Comparison of ENCODE assay signal across 13 cellular contexts in genomic region chr1:236543065-236543669, GRCh38. TPM values are rescaled to one million over a fixed set of nuclear protein-coding genes. Genes with fewer than 3 reads are reported as not detected.
DNase-seq lines count a peak whose midpoint lies in the region; ATAC-seq and TF ChIP-seq lines count a peak whose summit lies in the region.
"Had no signal": no experiment of that assay in that cellular context is flagged by ENCODE, and none has a peak within 500 bp of the region (broad histone marks: within the 10 kb centered on the region; RNA-seq: fewer than 3 reads in every experiment).

No MANE protein-coding gene starts in this region.

- H3K4me3 Mint-ChIP-seq in T-helper 2 cell treated with Interferon-gamma antibody and Interleukin-4, amounts not matched to agents 5 μg/mL and 100 μg/mL, for 36 hours: no peak overlapping the region
- H3K4me3 Mint-ChIP-seq: activated CD4-positive, alpha-beta T cell treated with anti-CD3 and anti-CD28 coated beads, Interleukin-2, amount 10 ng/mL, durations not matched to agents 7 days and 5 days; T-cell had no signal

- DNase-seq in Right ventricle myocardium inferior (ENCODE audit: missing footprints) (no peak), left ventricle myocardium inferior (no peak), Panc1 (ENCODE audit: low read depth, low spot score) (no peak), foreskin keratinocyte (no peak), tibial artery (no peak), GM19238 (ENCODE audit: insufficient read length, low spot score) (no peak)
- DNase-seq in T-helper 2 cell treated with Interferon-gamma antibody and Interleukin-4, amounts not matched to agents 5 μg/mL and 100 μg/mL, for 36 hours (ENCODE audit: low spot score): no peak
- DNase-seq: activated CD4-positive, alpha-beta T cell treated with anti-CD3 and anti-CD28 coated beads, Interleukin-2, amount 10 ng/mL, durations not matched to agents 7 days and 5 days; activated naive CD4-positive, alpha-beta T cell treated with Interleukin-2 at 50 U/mL for 16 hours; stimulated activated CD4-positive, alpha-beta T cell treated with anti-CD3 and anti-CD28 coated beads, Interleukin-1b, Interleukin-23, amount 100 ng/mL, for 48 hours; T-cell had no signal

- no peaks in the 10 kb centered on the region for H3K9me3 Mint-ChIP-seq in T-helper 2 cell treated with Interferon-gamma antibody and Interleukin-4, amounts not matched to agents 5 μg/mL and 100 μg/mL, for 36 hours
- H3K9me3 Mint-ChIP-seq: activated CD4-positive, alpha-beta T cell treated with anti-CD3 and anti-CD28 coated beads, Interleukin-2, amount 10 ng/mL, durations not matched to agents 7 days and 5 days; T-cell had no signal

- TF ChIP-seq CTCF in left ventricle myocardium inferior (IDR thresholded peaks at IDR 0.05; ENCODE audit: borderline replicate concordance) (no peak), Panc1 (IDR thresholded peaks at IDR 0.05) (no peak), foreskin keratinocyte (conservative IDR thresholded peaks at IDR 0.05) (peak; percentile 7), tibial artery (IDR thresholded peaks at IDR 0.05) (peak; percentile 3 to 23)

- H3K4me1 Mint-ChIP-seq in T-helper 2 cell treated with Interferon-gamma antibody and Interleukin-4, amounts not matched to agents 5 μg/mL and 100 μg/mL, for 36 hours (ENCODE audit: low read depth): peaks cover 11% of the 10 kb centered on the region

- H3K36me3 ChIP-seq in left ventricle myocardium inferior (peaks cover 95% of the 10 kb centered on the region), Panc1 (ENCODE audit: control insufficient read depth, insufficient read depth, low read length) (peaks cover 79% of the 10 kb centered on the region), tibial artery (peaks cover 44 to 98% (median 92%) of the 10 kb centered on the region in 3 donors)

- no peak overlapping the region for H3K27ac ChIP-seq in left ventricle myocardium inferior (replicated peaks)
- peak overlapping the region; percentile 2 for H3K27ac ChIP-seq in Panc1 (ENCODE audit: low read length)
- H3K27ac ChIP-seq in foreskin keratinocyte: no peak overlapping the region
- H3K27ac ChIP-seq in tibial artery: no peak overlapping the region

- peaks cover 7% of the 10 kb centered on the region for H3K4me1 ChIP-seq in left ventricle myocardium inferior
- peaks cover 22% of the 10 kb centered on the region for H3K4me1 ChIP-seq in Panc1 (ENCODE audit: control insufficient read depth, insufficient read depth, low read length)
- no peaks in the 10 kb centered on the region for H3K4me1 ChIP-seq in foreskin keratinocyte
- peaks cover 0 to 9% (median 3%) of the 10 kb centered on the region in 4 donors for H3K4me1 ChIP-seq in tibial artery

- no peak overlapping the region for H3K4me3 ChIP-seq in left ventricle myocardium inferior
- H3K4me3 ChIP-seq in Panc1 (ENCODE audit: low read depth in 2 of 2, low read length in 2 of 2): no peak overlapping the region
- no peak overlapping the region for H3K4me3 ChIP-seq in tibial artery

- H3K9me3 ChIP-seq in left ventricle myocardium inferior (replicated peaks): no peaks in the 10 kb centered on the region
- H3K9me3 ChIP-seq in Panc1 (ENCODE audit: control insufficient read depth, insufficient read depth, low read depth, low read length): no peaks in the 10 kb centered on the region
- H3K9me3 ChIP-seq in tibial artery: no peaks in the 10 kb centered on the region

- CTCF ChIA-PET in Panc1 (lab: Charles Lee): no interaction called here

- no peaks in the 10 kb centered on the region for H3K27me3 ChIP-seq in left ventricle myocardium inferior (ENCODE audit: low read depth)
- H3K27me3 ChIP-seq in Panc1 (ENCODE audit: control insufficient read depth, insufficient read depth, low read length): no peaks in the 10 kb centered on the region
- no peaks in the 10 kb centered on the region for H3K27me3 ChIP-seq in foreskin keratinocyte
- H3K27me3 ChIP-seq in tibial artery: no peaks in the 10 kb centered on the region

- no peak overlapping the region for H3K27ac Mint-ChIP-seq in T-helper 2 cell treated with Interferon-gamma antibody and Interleukin-4, amounts not matched to agents 5 μg/mL and 100 μg/mL, for 36 hours
- H3K27ac Mint-ChIP-seq: activated CD4-positive, alpha-beta T cell treated with anti-CD3 and anti-CD28 coated beads, Interleukin-2, amount 10 ng/mL, durations not matched to agents 7 days and 5 days had no signal

- ATAC-seq in Right ventricle myocardium inferior (peak; percentile 26), Panc1 (peak; percentile 49), foreskin keratinocyte (peak; percentile 46), GM21515 (IDR thresholded peaks at IDR 0.05; ENCODE audit: unreplicated experiment) (no peak)
- ATAC-seq: esophagus mucosa, T-cell had no signal

- no TSS peak for BruUV-seq in Panc1 (replicated peaks; lab: Mats Ljungman, UMichigan)

- no peaks in the 10 kb centered on the region for H3K27me3 Mint-ChIP-seq in T-helper 2 cell treated with Interferon-gamma antibody and Interleukin-4, amounts not matched to agents 5 μg/mL and 100 μg/mL, for 36 hours (ENCODE audit: low read depth)
- H3K27me3 Mint-ChIP-seq: activated CD4-positive, alpha-beta T cell treated with anti-CD3 and anti-CD28 coated beads, Interleukin-2, amount 10 ng/mL, durations not matched to agents 7 days and 5 days; T-cell had no signal

- POLR2A ChIA-PET in Panc1 (lab: Charles Lee): no interaction called here

- intact Hi-C loops in Right ventricle myocardium inferior (cut with DNase I) (no loop called here), left ventricle myocardium inferior (cut with micrococcal nuclease) (no loop called here), Panc1 (cut with micrococcal nuclease; ENCODE audit: unreplicated experiment) (no loop called here), tibial artery (cut with DNase I; ENCODE audit: low total_unique reads) (no loop called here)

- in situ Hi-C loops in Panc1 (cut with HindIII; ENCODE audit: low pct_unique_long_range_greater_than_20kb, low sequenced_read_pairs): no loop called here

- peaks cover 82% of the 10 kb centered on the region for H3K36me3 Mint-ChIP-seq in T-helper 2 cell treated with Interferon-gamma antibody and Interleukin-4, amounts not matched to agents 5 μg/mL and 100 μg/mL, for 36 hours (ENCODE audit: low read depth)

RNA-seq across cellular contexts. Expression of gene LGALS8, which starts 19.4 kb away (rescaled TPM):
- total RNA-seq in Right ventricle myocardium inferior: 92.3 TPM
- 76.5 TPM for total RNA-seq in left ventricle myocardium inferior
- 221 TPM for total RNA-seq in Panc1 (2021; ENCODE audit: unreplicated experiment)
- polyA plus RNA-seq in Panc1 (2012; ENCODE audit: insufficient read length): 242 TPM
- total RNA-seq in foreskin keratinocyte: 30.1 and 41.4 TPM in 2 replicates
- polyA plus RNA-seq in foreskin keratinocyte: 13.9 and 33.2 TPM in 2 replicates

Comparison
In these comparisons a context has a peak if more than half of its experiments do, and no peak if none do; other contexts are left out.
1. CTCF ChIP-seq: peak in foreskin keratinocyte (single experiment) and tibial artery (2 of 2); none in left ventricle myocardium inferior (single experiment) and Panc1 (single experiment).